ENCODE assay signal across 28 cellular contexts in the genomic region with DNA sequence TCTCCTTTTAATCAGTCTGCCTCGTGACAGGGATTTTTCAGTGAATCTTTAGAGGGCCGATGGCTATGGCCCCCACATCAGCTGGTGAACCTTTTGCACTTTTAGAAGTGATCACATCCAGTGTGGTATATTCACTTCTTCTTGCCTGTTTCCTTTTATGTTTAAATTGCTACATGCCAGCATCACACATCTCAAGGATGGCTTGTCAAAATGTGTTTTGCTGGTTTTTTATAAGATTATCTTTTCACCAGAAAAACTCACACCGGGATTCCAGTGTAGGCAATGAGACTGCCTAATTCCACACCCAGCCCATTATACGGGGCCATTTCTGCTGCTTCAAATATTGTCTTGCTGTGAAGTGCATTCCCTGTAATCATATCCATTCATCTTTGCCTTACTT.
"Had no signal": no experiment of that assay in that cellular context is flagged by ENCODE, and none has a peak within 500 bp of the region (broad histone marks: within the 10 kb centered on the region; RNA-seq: fewer than 3 reads in every experiment).

No MANE protein-coding gene starts in this region.

- H3K27me3 ChIP-seq: brain microvascular endothelial cell, cardiac muscle cell had no signal

- H3K4me3 Mint-ChIP-seq: activated CD4-positive, alpha-beta T cell treated with anti-CD3 and anti-CD28 coated beads, Interleukin-2, amount 10 ng/mL, durations not matched to agents 24 days and 14 days; activated CD8-positive, alpha-beta T cell treated with anti-CD3 and anti-CD28 coated beads for 36 hours; activated naive CD8-positive, alpha-beta T cell treated with anti-CD3 and anti-CD28 coated beads for 36 hours; activated T-cell treated with anti-CD3 and anti-CD28 coated beads, Interleukin-2, amount 50 U/mL, for 72 hours; activated T-helper 17 cell treated with anti-CD3 and anti-CD28 coated beads, Interleukin-2, amount 50 U/mL, for 72 hours; central memory CD8-positive, alpha-beta T cell; T-helper 1 cell treated with Interleukin-12 subunit alpha and Interleukin-12 subunit beta and Interleukin-4 antibody, amounts not matched to agents 30 μg/mL and 1 μg/mL, for 36 hours; T-helper 2 cell treated with Interferon-gamma antibody and Interleukin-4, amounts not matched to agents 5 μg/mL and 100 μg/mL, for 36 hours had no signal

- H3K27ac Mint-ChIP-seq: activated CD4-positive, alpha-beta T cell treated with anti-CD3 and anti-CD28 coated beads, Interleukin-2, amount 10 ng/mL, durations not matched to agents 24 days and 14 days; activated CD8-positive, alpha-beta T cell treated with anti-CD3 and anti-CD28 coated beads for 36 hours; activated naive CD8-positive, alpha-beta T cell treated with anti-CD3 and anti-CD28 coated beads for 36 hours; activated T-cell treated with anti-CD3 and anti-CD28 coated beads, Interleukin-2, amount 50 U/mL, for 72 hours; activated T-helper 17 cell treated with anti-CD3 and anti-CD28 coated beads, Interleukin-2, amount 50 U/mL, for 72 hours; T-helper 1 cell treated with Interleukin-12 subunit alpha and Interleukin-12 subunit beta and Interleukin-4 antibody, amounts not matched to agents 30 μg/mL and 1 μg/mL, for 36 hours; T-helper 2 cell treated with Interferon-gamma antibody and Interleukin-4, amounts not matched to agents 5 μg/mL and 100 μg/mL, for 36 hours had no signal

- DNase-seq: activated CD4-positive, alpha-beta T cell treated with anti-CD3 and anti-CD28 coated beads for 1 hour; activated CD4-positive, alpha-beta T cell treated with anti-CD3 and anti-CD28 coated beads, Interleukin-2, amount 10 ng/mL, durations not matched to agents 24 days and 14 days; activated CD4-positive, alpha-beta T cell treated with anti-CD3 and anti-CD28 coated beads, Interleukin-2, amount 50 U/mL, for 4 hours; activated CD4-positive, CD25-positive, alpha-beta regulatory T cell; activated CD8-positive, alpha-beta T cell treated with anti-CD3 and anti-CD28 coated beads for 36 hours; activated effector memory CD4-positive, alpha-beta T cell treated with anti-CD3 and anti-CD28 coated beads, Interleukin-2, amount 50 U/mL, for 16 hours; activated naive CD4-positive, alpha-beta T cell; activated naive CD4-positive, alpha-beta T cell treated with anti-CD3 and anti-CD28 coated beads, Interleukin-2, amount 50 U/mL, for 16 hours; activated naive CD8-positive, alpha-beta T cell treated with anti-CD3 and anti-CD28 coated beads for 36 hours; activated T-cell treated with anti-CD3 and anti-CD28 coated beads, Interleukin-2, amount 50 U/mL, for 1 hour; activated T-cell treated with anti-CD3 and anti-CD28 coated beads, Interleukin-2, amount 50 U/mL, for 72 hours; amniotic stem cell; aorta; brain microvascular endothelial cell; NCI-H1105; NCI-H1417 treated with DMSO at 0.1 percent for 48 hours; NCI-H187 treated with DMSO at 0.1 percent for 48 hours; NCI-H2081; NCI-H2171; NCI-H510A; NCI-H526; NCI-H748 treated with DMSO at 0.1 percent for 48 hours; Right ventricle myocardium superior had no signal

- H3K4me3 ChIP-seq: cardiac muscle cell had no signal

- H3K27ac ChIP-seq: brain microvascular endothelial cell, cardiac muscle cell had no signal

- H3K36me3 Mint-ChIP-seq: activated naive CD8-positive, alpha-beta T cell treated with anti-CD3 and anti-CD28 coated beads for 36 hours had no signal

- H3K36me3 ChIP-seq: brain microvascular endothelial cell, cardiac muscle cell had no signal

- H3K4me1 Mint-ChIP-seq: activated CD4-positive, alpha-beta T cell treated with anti-CD3 and anti-CD28 coated beads, Interleukin-2, amount 10 ng/mL, durations not matched to agents 24 days and 14 days; activated naive CD8-positive, alpha-beta T cell treated with anti-CD3 and anti-CD28 coated beads for 36 hours; activated T-helper 17 cell treated with anti-CD3 and anti-CD28 coated beads, Interleukin-2, amount 50 U/mL, for 72 hours; central memory CD8-positive, alpha-beta T cell had no signal

- H3K27me3 Mint-ChIP-seq: activated CD4-positive, alpha-beta T cell treated with anti-CD3 and anti-CD28 coated beads, Interleukin-2, amount 10 ng/mL, durations not matched to agents 24 days and 14 days; activated CD8-positive, alpha-beta T cell treated with anti-CD3 and anti-CD28 coated beads for 36 hours; activated naive CD8-positive, alpha-beta T cell treated with anti-CD3 and anti-CD28 coated beads for 36 hours; activated T-helper 17 cell treated with anti-CD3 and anti-CD28 coated beads, Interleukin-2, amount 50 U/mL, for 72 hours; central memory CD8-positive, alpha-beta T cell had no signal

- ATAC-seq: activated CD8-positive, alpha-beta T cell treated with anti-CD3 and anti-CD28 coated beads for 36 hours; activated T-cell treated with anti-CD3 and anti-CD28 coated beads, Interleukin-2, amount 50 U/mL, for 72 hours; activated T-helper 17 cell treated with anti-CD3 and anti-CD28 coated beads, Interleukin-2, amount 50 U/mL, for 72 hours had no signal
